In genomic region chr6:137342607-137343186, GRCh38 we compare ENCODE assay signal across 10 cellular contexts.
DNase-seq lines count a peak whose midpoint lies in the region; ATAC-seq, FAIRE-seq and TF ChIP-seq lines count a peak whose summit lies in the region.
"Had no signal": no experiment of that assay in that cellular context is flagged by ENCODE, and none has a peak within 500 bp of the region (broad histone marks: within the 10 kb centered on the region; RNA-seq: fewer than 3 reads in every experiment).

No MANE protein-coding gene starts in this region.

- H3F3A ChIP-seq in OCI-LY1 (ENCODE audit: insufficient read depth, low read length): no peaks in the 10 kb centered on the region

- H2AFZ ChIP-seq in OCI-LY1 (ENCODE audit: low read length) (no peak overlapping the region), H9 (ENCODE audit: low read length) (no peak overlapping the region)

- H3K27ac Mint-ChIP-seq in H9: no peak overlapping the region

- H3K79me1 ChIP-seq in H9 (ENCODE audit: insufficient read depth, low read depth, low read length, poor library complexity, severe bottlenecking): no peaks in the 10 kb centered on the region

- ATAC-seq in sciatic nerve: peak; percentile 51
- ATAC-seq in GM21723 (IDR thresholded peaks at IDR 0.05; ENCODE audit: unreplicated experiment): no peak
- ATAC-seq in activated CD4-positive, CD25-positive, alpha-beta regulatory T cell treated with anti-CD3 and anti-CD28 coated beads, Interleukin-2, amount 50 U/mL, for 24 hours: no peak

- no peak overlapping the region for H3K4ac ChIP-seq in H9 (ENCODE audit: low read depth, low read length)

- no peak overlapping the region for H3K23ac ChIP-seq in H9 (ENCODE audit: insufficient read length, low read depth, low read length)

- H4K20me1 ChIP-seq in OCI-LY1 (ENCODE audit: insufficient read depth, low read length): no peaks in the 10 kb centered on the region
- H4K20me1 ChIP-seq in H9 (ENCODE audit: control insufficient read depth, insufficient read depth, insufficient read length): no peaks in the 10 kb centered on the region

- intact Hi-C loops in esophagus squamous epithelium (cut with DNase I): no loop called here
- intact Hi-C loops in sciatic nerve (cut with DNase I): no loop called here

- H3K18ac ChIP-seq in H9 (ENCODE audit: insufficient read length, low read depth, low read length): no peak overlapping the region

- H2BK12ac ChIP-seq in H9 (ENCODE audit: insufficient read length, low read depth, low read length): no peak overlapping the region

- no peak overlapping the region for H3T11ph ChIP-seq in H9 (ENCODE audit: low read length)

- H3K36me3 ChIP-seq in GM06990 (ENCODE audit: control insufficient read depth, insufficient read depth, low read length): no peaks in the 10 kb centered on the region
- H3K36me3 ChIP-seq in OCI-LY1 (ENCODE audit: insufficient read depth, low read length): no peaks in the 10 kb centered on the region
- no peaks in the 10 kb centered on the region for H3K36me3 ChIP-seq in esophagus squamous epithelium

- H2BK120ac ChIP-seq in H9 (ENCODE audit: low read depth, low read length, poor library complexity, severe bottlenecking): no peak overlapping the region

- no peak overlapping the region for H2BK5ac ChIP-seq in H9 (ENCODE audit: insufficient read length, low read length)

- no peak overlapping the region for H3K4me3 Mint-ChIP-seq in H9

- FAIRE-seq in RCC 7860 (lab: Jason Lieb, UNC): no peak

- DNase-seq in GM06990 (ENCODE audit: extremely low read depth, insufficient read length) (no peak), esophagus squamous epithelium (lab: John Stamatoyannopoulos, UW) (no peak), sciatic nerve (ENCODE audit: low spot score) (no peak), H9 (no peak), RCC 7860 (ENCODE audit: low spot score) (no peak)
- DNase-seq: amniotic stem cell, NCI-H2227 treated with DMSO at 0.1 percent for 48 hours had no signal

- H3K27ac ChIP-seq in OCI-LY1 (ENCODE audit: low read depth, low read length, poor library complexity, severe bottlenecking): no peak overlapping the region
- no peak overlapping the region for H3K27ac ChIP-seq in esophagus squamous epithelium
- H3K27ac ChIP-seq in H9 (ENCODE audit: insufficient read length, low read depth, low read length): no peak overlapping the region

- H4K91ac ChIP-seq in H9 (ENCODE audit: insufficient read length, low read depth, low read length): no peak overlapping the region

- no peak overlapping the region for H2AK5ac ChIP-seq in H9 (ENCODE audit: insufficient read length, low read length)

- H3K4me1 ChIP-seq in OCI-LY1 (ENCODE audit: insufficient read depth, low read length, severe bottlenecking) (no peaks in the 10 kb centered on the region), esophagus squamous epithelium (peaks cover 0 to 33% (median 16%) of the 10 kb centered on the region in 3 donors), H9 (ENCODE audit: insufficient read depth, low read length) (peaks cover 3% of the 10 kb centered on the region; the same call in 1 of the 2 replicates)

- H3K27me3 ChIP-seq in GM06990 (replicated peaks; ENCODE audit: control insufficient read depth, insufficient read depth, low read length): no peaks in the 10 kb centered on the region
- no peaks in the 10 kb centered on the region; the same call in 1 of the 2 replicates for H3K27me3 ChIP-seq in OCI-LY1 (ENCODE audit: insufficient read depth, low read length)
- H3K27me3 ChIP-seq in esophagus squamous epithelium: no peaks in the 10 kb centered on the region
- H3K27me3 ChIP-seq in H9 (ENCODE audit: insufficient read depth, low read length): no peaks in the 10 kb centered on the region

- H3K56ac ChIP-seq in H9 (ENCODE audit: insufficient read length, low read depth, low read length): no peak overlapping the region

- H3K4me3 ChIP-seq in GM06990 (replicated peaks; ENCODE audit: low read depth, low read length) (peak overlapping the region; percentile 52), OCI-LY1 (ENCODE audit: low read depth, low read length, poor library complexity, severe bottlenecking) (no peak overlapping the region), esophagus squamous epithelium (peak overlapping the region in 3 of 4 donors; percentile 21 to 56 (median 31))

- H3K14ac ChIP-seq in H9 (ENCODE audit: insufficient read depth, low read length): no peak overlapping the region

- H2BK20ac ChIP-seq in H9 (ENCODE audit: low read depth, low read length, poor library complexity, severe bottlenecking): no peak overlapping the region

- no peaks in the 10 kb centered on the region for H3K9me3 Mint-ChIP-seq in H9

- H3K9me3 ChIP-seq in OCI-LY1 (ENCODE audit: low read length) (no peaks in the 10 kb centered on the region), esophagus squamous epithelium (no peaks in the 10 kb centered on the region), H9 (ENCODE audit: control insufficient read depth, low read depth, low read length) (no peaks in the 10 kb centered on the region)

- 43 to 45% methylated on average over 11 to 12 of the region's 12 CpGs for WGBS in esophagus squamous epithelium, 2 donors
- no CpG with 5 or more reads among the region's 12 CpGs for WGBS in H9 (ENCODE audit: extremely low coverage, insufficient read length, low lambda C conversion rate)

- H4K8ac ChIP-seq in H9 (replicated peaks; ENCODE audit: insufficient read length, low read depth, low read length): no peak overlapping the region

- no peak for TF ChIP-seq POLR2A in esophagus squamous epithelium (IDR thresholded peaks at IDR 0.05)

- no peak for TF ChIP-seq CTCF in GM06990 (IDR thresholded peaks at IDR 0.05; ENCODE audit: insufficient read depth, low read length, poor library complexity, severe bottlenecking)
- TF ChIP-seq CTCF in OCI-LY1 (IDR thresholded peaks at IDR 0.05; ENCODE audit: low read length): no peak
- TF ChIP-seq CTCF in esophagus squamous epithelium (IDR thresholded peaks at IDR 0.05): no peak
- no peak for TF ChIP-seq CTCF in H9 (conservative IDR thresholded peaks at IDR 0.05)

- H4K5ac ChIP-seq in H9 (ENCODE audit: insufficient read length, low read depth, low read length): no peak overlapping the region

- no peaks in the 10 kb centered on the region for H3K9me2 ChIP-seq in OCI-LY1 (ENCODE audit: low read depth, low read length)

- H3K23me2 ChIP-seq in H9 (ENCODE audit: insufficient read length, low read depth, low read length, poor library complexity, severe bottlenecking): no peaks in the 10 kb centered on the region

- H2BK15ac ChIP-seq in H9 (ENCODE audit: low read depth, low read length): no peak overlapping the region

- no peaks in the 10 kb centered on the region for H3K79me2 ChIP-seq in OCI-LY1 (ENCODE audit: insufficient read depth, low read length)
- no peaks in the 10 kb centered on the region for H3K79me2 ChIP-seq in H9 (ENCODE audit: insufficient read depth, low read length)

- H3K36me3 Mint-ChIP-seq in H9 (ENCODE audit: insufficient read depth in 1 of 3, low read depth in 3 of 3): no peaks in the 10 kb centered on the region

- no peak overlapping the region for H3K9ac ChIP-seq in OCI-LY1 (ENCODE audit: low read length)
- no peak overlapping the region for H3K9ac ChIP-seq in H9 (ENCODE audit: extremely low read depth, insufficient read length, low read length)

- H3K27me3 Mint-ChIP-seq in H9 (ENCODE audit: low read depth): peaks cover 6% of the 10 kb centered on the region; the same call in 1 of the 2 replicates

- H3K4me2 ChIP-seq in OCI-LY1 (ENCODE audit: low read length): peak overlapping the region; percentile 13; the same call in 1 of the 2 replicates
- no peak overlapping the region for H3K4me2 ChIP-seq in H9 (ENCODE audit: insufficient read depth, insufficient read length, low read length)

- peaks cover 24 to 28% of the 10 kb centered on the region in 2 experiments for H3K4me1 Mint-ChIP-seq in H9
